3 cellular contexts compared by ENCODE assay signal in the genomic region with DNA sequence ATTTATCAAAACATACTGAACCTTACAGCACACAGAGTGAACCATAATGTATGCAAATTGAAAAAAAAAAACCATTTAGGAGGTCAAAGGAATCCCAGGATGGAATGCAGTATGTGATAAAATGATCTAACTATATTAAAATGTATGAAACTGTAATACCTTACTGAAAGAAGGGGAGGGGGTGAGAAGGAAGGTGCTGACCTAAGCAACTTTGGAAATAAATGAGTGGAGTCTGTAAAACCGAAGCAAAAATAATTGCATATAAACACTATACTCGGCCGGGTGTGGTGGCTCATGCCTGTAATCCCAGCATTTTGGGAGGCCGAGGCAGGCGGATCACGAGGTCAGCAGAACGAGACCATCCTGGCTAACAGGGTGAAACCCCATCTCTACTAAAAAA.
A peak's percentile ranks its signal among the peaks of the same experiment; 100 is the strongest.
TF ChIP-seq lines count a peak whose summit lies in the region.

No MANE protein-coding gene starts in this region.

TF ChIP-seq in A549, 52 proteins besides CTCF, POLR2A, EP300 and RAD21 (continued from another document):
- TF ChIP-seq, protein P1, sequence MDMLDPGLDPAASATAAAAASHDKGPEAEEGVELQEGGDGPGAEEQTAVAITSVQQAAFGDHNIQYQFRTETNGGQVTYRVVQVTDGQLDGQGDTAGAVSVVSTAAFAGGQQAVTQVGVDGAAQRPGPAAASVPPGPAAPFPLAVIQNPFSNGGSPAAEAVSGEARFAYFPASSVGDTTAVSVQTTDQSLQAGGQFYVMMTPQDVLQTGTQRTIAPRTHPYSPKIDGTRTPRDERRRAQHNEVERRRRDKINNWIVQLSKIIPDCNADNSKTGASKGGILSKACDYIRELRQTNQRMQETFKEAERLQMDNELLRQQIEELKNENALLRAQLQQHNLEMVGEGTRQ (IDR thresholded peaks at IDR 0.05), result no peak
- no peak for TF ChIP-seq ZSCAN20 (CRISPR knock-in tag; IDR thresholded peaks at IDR 0.05)
- TF ChIP-seq, protein P2, sequence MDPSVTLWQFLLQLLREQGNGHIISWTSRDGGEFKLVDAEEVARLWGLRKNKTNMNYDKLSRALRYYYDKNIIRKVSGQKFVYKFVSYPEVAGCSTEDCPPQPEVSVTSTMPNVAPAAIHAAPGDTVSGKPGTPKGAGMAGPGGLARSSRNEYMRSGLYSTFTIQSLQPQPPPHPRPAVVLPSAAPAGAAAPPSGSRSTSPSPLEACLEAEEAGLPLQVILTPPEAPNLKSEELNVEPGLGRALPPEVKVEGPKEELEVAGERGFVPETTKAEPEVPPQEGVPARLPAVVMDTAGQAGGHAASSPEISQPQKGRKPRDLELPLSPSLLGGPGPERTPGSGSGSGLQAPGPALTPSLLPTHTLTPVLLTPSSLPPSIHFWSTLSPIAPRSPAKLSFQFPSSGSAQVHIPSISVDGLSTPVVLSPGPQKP (IDR thresholded peaks at IDR 0.05; ENCODE audit: low read depth, low read length), result no peak

TF ChIP-seq in IMR-90, 13 proteins besides CTCF, POLR2A, EP300 and RAD21 (continued from another document):
- TF ChIP-seq BHLHE40 (IDR thresholded peaks at IDR 0.05; ENCODE audit: low read depth, low read length), result no peak
- TF ChIP-seq, protein P2 (IDR thresholded peaks at IDR 0.05; ENCODE audit: borderline replicate concordance, low read depth, low read length), result no peak
TF ChIP-seq in IMR-90: peak in this region for 1.

TF ChIP-seq in K562, 482 proteins besides CTCF, POLR2A, EP300 and RAD21 (continued from another document):
- TF ChIP-seq ZBTB1 (CRISPR knock-in tag; IDR thresholded peaks at IDR 0.05; ENCODE audit: borderline replicate concordance, low read depth) (no peak), C11orf30 (IDR thresholded peaks at IDR 0.05; ENCODE audit: low read depth) (peak; percentile 25; the same call in 1 of the 2 replicates), RBM17 (IDR thresholded peaks at IDR 0.05; ENCODE audit: borderline replicate concordance, low read depth, low read length) (no peak), MAFK (IDR thresholded peaks at IDR 0.05; ENCODE audit: low read length) (peak; percentile 5; the same call in 1 of the 2 replicates), MAFF (IDR thresholded peaks at IDR 0.05; ENCODE audit: low read length) (0 out of 2 replicates have a peak, but pooled peaks have one; percentile 21), XRCC3 (IDR thresholded peaks at IDR 0.05) (no peak), ZNF41 (CRISPR knock-in tag; conservative IDR thresholded peaks at IDR 0.05) (no peak)
- TF ChIP-seq, protein P3, sequence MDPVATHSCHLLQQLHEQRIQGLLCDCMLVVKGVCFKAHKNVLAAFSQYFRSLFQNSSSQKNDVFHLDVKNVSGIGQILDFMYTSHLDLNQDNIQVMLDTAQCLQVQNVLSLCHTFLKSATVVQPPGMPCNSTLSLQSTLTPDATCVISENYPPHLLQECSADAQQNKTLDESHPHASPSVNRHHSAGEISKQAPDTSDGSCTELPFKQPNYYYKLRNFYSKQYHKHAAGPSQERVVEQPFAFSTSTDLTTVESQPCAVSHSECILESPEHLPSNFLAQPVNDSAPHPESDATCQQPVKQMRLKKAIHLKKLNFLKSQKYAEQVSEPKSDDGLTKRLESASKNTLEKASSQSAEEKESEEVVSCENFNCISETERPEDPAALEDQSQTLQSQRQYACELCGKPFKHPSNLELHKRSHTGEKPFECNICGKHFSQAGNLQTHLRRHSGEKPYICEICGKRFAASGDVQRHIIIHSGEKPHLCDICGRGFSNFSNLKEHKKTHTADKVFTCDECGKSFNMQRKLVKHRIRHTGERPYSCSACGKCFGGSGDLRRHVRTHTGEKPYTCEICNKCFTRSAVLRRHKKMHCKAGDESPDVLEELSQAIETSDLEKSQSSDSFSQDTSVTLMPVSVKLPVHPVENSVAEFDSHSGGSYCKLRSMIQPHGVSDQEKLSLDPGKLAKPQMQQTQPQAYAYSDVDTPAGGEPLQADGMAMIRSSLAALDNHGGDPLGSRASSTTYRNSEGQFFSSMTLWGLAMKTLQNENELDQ (CRISPR knock-in tag; IDR thresholded peaks at IDR 0.05; ENCODE audit: borderline replicate concordance), result no peak
- TF ChIP-seq, protein P4, sequence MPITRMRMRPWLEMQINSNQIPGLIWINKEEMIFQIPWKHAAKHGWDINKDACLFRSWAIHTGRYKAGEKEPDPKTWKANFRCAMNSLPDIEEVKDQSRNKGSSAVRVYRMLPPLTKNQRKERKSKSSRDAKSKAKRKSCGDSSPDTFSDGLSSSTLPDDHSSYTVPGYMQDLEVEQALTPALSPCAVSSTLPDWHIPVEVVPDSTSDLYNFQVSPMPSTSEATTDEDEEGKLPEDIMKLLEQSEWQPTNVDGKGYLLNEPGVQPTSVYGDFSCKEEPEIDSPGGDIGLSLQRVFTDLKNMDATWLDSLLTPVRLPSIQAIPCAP (CRISPR knock-in tag; IDR thresholded peaks at IDR 0.05; ENCODE audit: borderline replicate concordance), result no peak
